ENCODE assay signal across 19 cellular contexts in the genomic region with DNA sequence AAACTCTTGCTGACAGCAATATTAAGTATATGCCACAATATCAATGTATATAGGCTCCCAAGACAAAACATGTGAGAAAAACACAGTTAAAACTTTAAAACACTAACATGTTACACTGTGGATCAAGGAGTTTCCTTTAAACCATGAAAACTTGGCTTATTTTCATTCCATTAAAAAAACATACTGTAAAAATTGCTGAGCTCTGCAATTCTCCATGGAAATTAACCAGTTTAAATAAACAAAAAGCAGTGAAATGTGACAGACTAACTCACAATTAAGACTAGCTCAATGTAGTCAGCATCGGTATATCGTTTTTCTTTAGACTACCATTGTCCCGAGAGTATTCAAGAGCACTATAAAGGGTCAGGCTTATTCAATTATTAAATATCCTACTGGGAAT.
DNase-seq lines count a peak whose midpoint lies in the region; ATAC-seq, FAIRE-seq and TF ChIP-seq lines count a peak whose summit lies in the region.
"Had no signal": no experiment of that assay in that cellular context is flagged by ENCODE, and none has a peak within 500 bp of the region (broad histone marks: within the 10 kb centered on the region; RNA-seq: fewer than 3 reads in every experiment).

No MANE protein-coding gene starts in this region.

- CTCF ChIA-PET in HepG2 (lab: Yijun Ruan, JAX; ENCODE audit: low intra/inter-chr PET ratio, low total read pairs): no interaction called here

- H3K27ac ChIP-seq in HepG2 (ENCODE audit: extremely low read length, insufficient read depth, low read length): no peak overlapping the region
- H3K27ac ChIP-seq in right lobe of liver: no peak overlapping the region
- peak overlapping the region; percentile 39; the same call in 1 of the 2 replicates for H3K27ac ChIP-seq in SK-N-MC
- H3K27ac ChIP-seq: BLaER1, C4-2B, GM23248 had no signal

- no peak overlapping the region for H3K4me3 ChIP-seq in HepG2 (replicated peaks in 1 of 3; ENCODE audit: insufficient read depth in 1 of 3, low read depth in 2 of 3, low read length in 3 of 3)
- no peak overlapping the region for H3K4me3 ChIP-seq in right lobe of liver
- peak overlapping the region; percentile 38 for H3K4me3 ChIP-seq in SK-N-MC
- H3K4me3 ChIP-seq: BLaER1, GM23248, HAP-1 had no signal

- ATAC-seq in HepG2: no peak
- ATAC-seq in right lobe of liver: no peak
- ATAC-seq in Right ventricle myocardium inferior: no peak
- no peak for ATAC-seq in GM21447 (IDR thresholded peaks at IDR 0.05; ENCODE audit: unreplicated experiment)
- ATAC-seq: CD8-positive, alpha-beta T cell had no signal

- POLR2A ChIA-PET in HepG2 (lab: Yijun Ruan, JAX): no interaction called here

- H3K9ac ChIP-seq in HepG2 (ENCODE audit: insufficient read depth, low read depth, low read length) (no peak overlapping the region), SK-N-MC (ENCODE audit: insufficient read length) (no peak overlapping the region)
- H3K9ac ChIP-seq: BLaER1, GM23248 had no signal

- H3K27me3 ChIP-seq in HepG2 (ENCODE audit: control insufficient read depth in 1 of 2, insufficient read depth in 2 of 2, low read length in 2 of 2): no peaks in the 10 kb centered on the region; a peak in 1 of 5 replicates
- no peaks in the 10 kb centered on the region for H3K27me3 ChIP-seq in right lobe of liver
- H3K27me3 ChIP-seq: BLaER1 had no signal

- H3K9me3 ChIP-seq in HepG2 (ENCODE audit: low read length) (no peaks in the 10 kb centered on the region), right lobe of liver (no peaks in the 10 kb centered on the region), SK-N-MC (ENCODE audit: low read depth, low read length) (no peaks in the 10 kb centered on the region; the same call in 1 of the 2 replicates)
- H3K9me3 ChIP-seq: BLaER1, Caco-2, HAP-1 had no signal

- WGBS in HepG2 (ENCODE audit: low lambda C conversion rate): 4% methylated on average over 3 of the region's 3 CpGs
- 68% methylated on average over 3 of the region's 3 CpGs for WGBS in right lobe of liver (ENCODE audit: insufficient coverage, low coverage, low lambda C conversion rate, missing lambda C conversion rate)

- no TSS peak for BruUV-seq in HepG2 (replicated peaks; lab: Mats Ljungman, UMichigan)

- in situ Hi-C loops in HepG2 (cut with HindIII; ENCODE audit: extremely low pct_ligation_motif_present, low pct_unique_long_range_greater_than_20kb): no loop called here

- no peak overlapping the region for H2AFZ ChIP-seq in HepG2 (ENCODE audit: low read length)
- H2AFZ ChIP-seq: GM23248 had no signal

- TF ChIP-seq EP300 in HepG2 (IDR thresholded peaks at IDR 0.05; ENCODE audit: low read depth in 2 of 2, low read length in 2 of 2) (no peak), HepG2 (CRISPR knock-in tag; IDR thresholded peaks at IDR 0.05; ENCODE audit: borderline replicate concordance) (no peak)

- H3K36me3 ChIP-seq in HepG2 (replicated peaks in 1 of 2; ENCODE audit: control insufficient read depth in 1 of 2, insufficient read depth in 2 of 2, low read length in 2 of 2) (no peaks in the 10 kb centered on the region), right lobe of liver (no peaks in the 10 kb centered on the region), SK-N-MC (ENCODE audit: insufficient read depth, low read length) (no peaks in the 10 kb centered on the region)
- H3K36me3 ChIP-seq: BLaER1, HAP-1 had no signal

- no peak for DNase-seq in HepG2 (ENCODE audit: low spot score)
- DNase-seq in right lobe of liver: no peak
- no peak for DNase-seq in SK-N-MC (ENCODE audit: low read depth, low spot score)
- peak; percentile 14 for DNase-seq in left kidney (ENCODE audit: low read depth, low spot score)
- DNase-seq in Right ventricle myocardium inferior (ENCODE audit: missing footprints): no peak
- DNase-seq: 8988T; Caco-2; CD4-positive, CD25-positive, alpha-beta regulatory T cell; CD8-positive, alpha-beta T cell; DMS153; DND-41; GM23248; HFFc6 had no signal

- TF ChIP-seq CTCF in HepG2 (CRISPR knock-in tag; IDR thresholded peaks at IDR 0.05) (no peak), right lobe of liver (IDR thresholded peaks at IDR 0.05) (no peak)

- intact Hi-C loops in HepG2 (cut with micrococcal nuclease; ENCODE audit: unreplicated experiment): no loop called here
- intact Hi-C loops in right lobe of liver (cut with DNase I): no loop called here
- intact Hi-C loops in Right ventricle myocardium inferior (cut with DNase I): no loop called here

- no peak for TF ChIP-seq RAD21 in HepG2 (CRISPR knock-in tag; IDR thresholded peaks at IDR 0.05)

- FAIRE-seq in HepG2 (lab: Jason Lieb, UNC): no peak
- FAIRE-seq: G401.6, GM12892 had no signal

- TF ChIP-seq POLR2A in HepG2 (IDR thresholded peaks at IDR 0.05; ENCODE audit: insufficient read depth in 1 of 2, low read depth in 2 of 2, low read length in 2 of 2): no peak
- no peak for TF ChIP-seq POLR2A in right lobe of liver (IDR thresholded peaks at IDR 0.05)

- H3K4me1 ChIP-seq in HepG2 (ENCODE audit: insufficient read depth, low read length): no peaks in the 10 kb centered on the region
- H3K4me1 ChIP-seq in right lobe of liver: no peaks in the 10 kb centered on the region
- H3K4me1 ChIP-seq: BLaER1, Caco-2, HAP-1 had no signal

- no peaks in the 10 kb centered on the region for H4K20me1 ChIP-seq in HepG2 (ENCODE audit: insufficient read depth, low read length)
- H4K20me1 ChIP-seq: BLaER1 had no signal

- H3K4me2 ChIP-seq in HepG2 (ENCODE audit: low read depth, low read length): no peak overlapping the region
- H3K4me2 ChIP-seq: BLaER1 had no signal

- H3K79me2 ChIP-seq in HepG2 (ENCODE audit: insufficient read depth, low read length): no peaks in the 10 kb centered on the region

TF ChIP-seq in HepG2, 621 proteins besides CTCF, POLR2A, EP300 and RAD21:
- TF ChIP-seq, protein P1, sequence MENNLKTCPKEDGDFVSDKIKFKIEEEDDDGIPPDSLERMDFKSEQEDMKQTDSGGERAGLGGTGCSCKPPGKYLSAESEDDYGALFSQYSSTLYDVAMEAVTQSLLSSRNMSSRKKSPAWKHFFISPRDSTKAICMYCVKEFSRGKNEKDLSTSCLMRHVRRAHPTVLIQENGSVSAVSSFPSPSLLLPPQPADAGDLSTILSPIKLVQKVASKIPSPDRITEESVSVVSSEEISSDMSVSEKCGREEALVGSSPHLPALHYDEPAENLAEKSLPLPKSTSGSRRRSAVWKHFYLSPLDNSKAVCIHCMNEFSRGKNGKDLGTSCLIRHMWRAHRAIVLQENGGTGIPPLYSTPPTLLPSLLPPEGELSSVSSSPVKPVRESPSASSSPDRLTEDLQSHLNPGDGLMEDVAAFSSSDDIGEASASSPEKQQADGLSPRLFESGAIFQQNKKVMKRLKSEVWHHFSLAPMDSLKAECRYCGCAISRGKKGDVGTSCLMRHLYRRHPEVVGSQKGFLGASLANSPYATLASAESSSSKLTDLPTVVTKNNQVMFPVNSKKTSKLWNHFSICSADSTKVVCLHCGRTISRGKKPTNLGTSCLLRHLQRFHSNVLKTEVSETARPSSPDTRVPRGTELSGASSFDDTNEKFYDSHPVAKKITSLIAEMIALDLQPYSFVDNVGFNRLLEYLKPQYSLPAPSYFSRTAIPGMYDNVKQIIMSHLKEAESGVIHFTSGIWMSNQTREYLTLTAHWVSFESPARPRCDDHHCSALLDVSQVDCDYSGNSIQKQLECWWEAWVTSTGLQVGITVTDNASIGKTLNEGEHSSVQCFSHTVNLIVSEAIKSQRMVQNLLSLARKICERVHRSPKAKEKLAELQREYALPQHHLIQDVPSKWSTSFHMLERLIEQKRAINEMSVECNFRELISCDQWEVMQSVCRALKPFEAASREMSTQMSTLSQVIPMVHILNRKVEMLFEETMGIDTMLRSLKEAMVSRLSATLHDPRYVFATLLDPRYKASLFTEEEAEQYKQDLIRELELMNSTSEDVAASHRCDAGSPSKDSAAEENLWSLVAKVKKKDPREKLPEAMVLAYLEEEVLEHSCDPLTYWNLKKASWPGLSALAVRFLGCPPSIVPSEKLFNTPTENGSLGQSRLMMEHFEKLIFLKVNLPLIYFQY (CRISPR knock-in tag; IDR thresholded peaks at IDR 0.05; ENCODE audit: borderline replicate concordance): no peak
- peak; percentile 88 to 96 for TF ChIP-seq MAFK (conservative IDR thresholded peaks at IDR 0.05 in 1 of 2, IDR thresholded peaks at IDR 0.05 in 1 of 2; ENCODE audit: low read length in 2 of 2)
- no peak for TF ChIP-seq TCF7L2 (IDR thresholded peaks at IDR 0.05; ENCODE audit: low read depth, low read length)
- peak; percentile 90 for TF ChIP-seq MAFF (IDR thresholded peaks at IDR 0.05; ENCODE audit: low read depth, low read length)
TF ChIP-seq in HepG2: peak in this region for 2.
